8 cellular contexts compared by ENCODE assay signal in genomic region chr14:92040431-92041040, GRCh38. TPM values are rescaled to one million over a fixed set of nuclear protein-coding genes. Genes with fewer than 3 reads are reported as not detected.
A peak's percentile ranks its signal among the peaks of the same experiment; 100 is the strongest.
DNase-seq lines count a peak whose midpoint lies in the region; ATAC-seq and TF ChIP-seq lines count a peak whose summit lies in the region.

No MANE protein-coding gene starts in this region.

- no peak overlapping the region for H2BK120ac ChIP-seq in mesendoderm (ENCODE audit: low read depth, low read length)

- H3K9me3 ChIP-seq in CD4-positive, CD25-positive, alpha-beta regulatory T cell (ENCODE audit: control insufficient read depth in 2 of 2, low read length in 2 of 2), result no peaks in the 10 kb centered on the region
- no peaks in the 10 kb centered on the region for H3K9me3 ChIP-seq in tibial artery

- ATAC-seq in CD4-positive, CD25-positive, alpha-beta regulatory T cell (ENCODE audit: low read depth in 2 of 2), result no peak
- peak; percentile 3 for ATAC-seq in GM18870 (IDR thresholded peaks at IDR 0.05; ENCODE audit: unreplicated experiment)
- peak; percentile 45 for ATAC-seq in SK-N-SH treated with all-trans-retinoic acid at 6 μM for 48 hours
- ATAC-seq in effector memory CD8-positive, alpha-beta T cell (replicated peaks), result peak; percentile 8
- ATAC-seq in HG03159 (IDR thresholded peaks at IDR 0.05; ENCODE audit: unreplicated experiment), result no peak

- peak overlapping the region; percentile 89 for H3K27ac ChIP-seq in CD4-positive, CD25-positive, alpha-beta regulatory T cell (ENCODE audit: insufficient read depth, low read length, poor library complexity, severe bottlenecking)
- H3K27ac ChIP-seq in KMS-11, result peak overlapping the region; percentile 74
- peak overlapping the region; percentile 97 for H3K27ac ChIP-seq in mesendoderm (ENCODE audit: low read depth, low read length)
- H3K27ac ChIP-seq in tibial artery, result peak overlapping the region; percentile 94 to 100

- H3K9ac ChIP-seq in KMS-11 (peak overlapping the region; percentile 89), mesendoderm (ENCODE audit: low read length) (peak overlapping the region; percentile 94)

- peak in 1 of 3 donors; percentile 61 for DNase-seq in CD4-positive, CD25-positive, alpha-beta regulatory T cell
- DNase-seq in effector memory CD8-positive, alpha-beta T cell, result peak in 1 of 3 experiments; percentile 13
- DNase-seq in mesendoderm, result peak; percentile 62
- DNase-seq in tibial artery, result no peak

- H2BK5ac ChIP-seq in mesendoderm (ENCODE audit: low read length), result peak overlapping the region; percentile 81

- WGBS in mesendoderm (ENCODE audit: extremely low coverage, insufficient coverage, low lambda C conversion rate), result no CpG with 5 or more reads among the region's 13 CpGs

- no peaks in the 10 kb centered on the region for H3K27me3 Mint-ChIP-seq in CD4-positive, CD25-positive, alpha-beta regulatory T cell
- H3K27me3 Mint-ChIP-seq in effector memory CD8-positive, alpha-beta T cell, result no peaks in the 10 kb centered on the region

- peak overlapping the region in 2 of 3 donors; percentile 99 for H3K27ac Mint-ChIP-seq in CD4-positive, CD25-positive, alpha-beta regulatory T cell
- peak overlapping the region; percentile 97 to 98 for H3K27ac Mint-ChIP-seq in effector memory CD8-positive, alpha-beta T cell

- peaks cover 31 to 49% (median 40%) of the 10 kb centered on the region in 4 donors for H3K4me1 Mint-ChIP-seq in CD4-positive, CD25-positive, alpha-beta regulatory T cell
- peaks cover 16 to 34% of the 10 kb centered on the region in 2 donors for H3K4me1 Mint-ChIP-seq in effector memory CD8-positive, alpha-beta T cell (ENCODE audit: low read depth in 2 of 2)

- H4K8ac ChIP-seq in mesendoderm (ENCODE audit: low read depth, low read length), result no peak overlapping the region

- no peaks in the 10 kb centered on the region for H4K20me1 ChIP-seq in KMS-11 (ENCODE audit: insufficient read depth)

- peak overlapping the region; percentile 98 for H3K56ac ChIP-seq in mesendoderm (ENCODE audit: low read length)

- H2AK5ac ChIP-seq in mesendoderm (ENCODE audit: low read length), result peak overlapping the region; percentile 73

- H3K4me2 ChIP-seq in KMS-11 (peak overlapping the region; percentile 86), mesendoderm (ENCODE audit: low read length) (peak overlapping the region; percentile 94)

- peaks cover 7% of the 10 kb centered on the region for H3K36me3 Mint-ChIP-seq in CD4-positive, CD25-positive, alpha-beta regulatory T cell
- H3K36me3 Mint-ChIP-seq in effector memory CD8-positive, alpha-beta T cell (ENCODE audit: insufficient read depth), result peaks cover 15% of the 10 kb centered on the region

- H3K23ac ChIP-seq in mesendoderm (ENCODE audit: low read length), result no peak overlapping the region

- H3K4me3 ChIP-seq in CD4-positive, CD25-positive, alpha-beta regulatory T cell (ENCODE audit: low read depth, low read length), result peak overlapping the region; percentile 98
- no peak overlapping the region for H3K4me3 ChIP-seq in KMS-11 (IDR thresholded peaks at IDR 0.05; ENCODE audit: insufficient read depth, low read depth, low read length)
- peak overlapping the region; percentile 97 for H3K4me3 ChIP-seq in mesendoderm (ENCODE audit: low read length)
- H3K4me3 ChIP-seq in tibial artery, result peak overlapping the region; percentile 80 to 93

- H3K79me2 ChIP-seq in KMS-11 (ENCODE audit: insufficient read depth, low read depth) (peaks cover 42% of the 10 kb centered on the region), mesendoderm (ENCODE audit: control insufficient read depth, insufficient read depth, low read length) (peaks cover 31% of the 10 kb centered on the region)

- no peak overlapping the region for H3K4ac ChIP-seq in mesendoderm (ENCODE audit: low read depth, low read length)

- intact Hi-C loops in tibial artery (cut with DNase I; ENCODE audit: low total_unique reads), result loop anchor here (10.0 kb wide), 1 partner anchor 64 kb away; the partner anchor contains the start of gene ATXN3

- no peak overlapping the region for H4K5ac ChIP-seq in mesendoderm (ENCODE audit: low read length)

- no peaks in the 10 kb centered on the region for H3K9me3 Mint-ChIP-seq in CD4-positive, CD25-positive, alpha-beta regulatory T cell
- no peaks in the 10 kb centered on the region for H3K9me3 Mint-ChIP-seq in effector memory CD8-positive, alpha-beta T cell

- H3K4me3 Mint-ChIP-seq in CD4-positive, CD25-positive, alpha-beta regulatory T cell, result peak overlapping the region; percentile 96 to 100 (median 98)
- H3K4me3 Mint-ChIP-seq in effector memory CD8-positive, alpha-beta T cell, result peak overlapping the region; percentile 87 to 91

- TF ChIP-seq CTCF in KMS-11 (conservative IDR thresholded peaks at IDR 0.05; ENCODE audit: low read depth, low read length), result no peak
- TF ChIP-seq CTCF in tibial artery (IDR thresholded peaks at IDR 0.05), result no peak

- H2AFZ ChIP-seq in KMS-11 (ENCODE audit: low read depth), result peak overlapping the region; percentile 86

- H2BK15ac ChIP-seq in mesendoderm (replicated peaks; ENCODE audit: low read depth), result no peak overlapping the region

- no peaks in the 10 kb centered on the region for H3K36me3 ChIP-seq in CD4-positive, CD25-positive, alpha-beta regulatory T cell (ENCODE audit: control insufficient read depth, insufficient read depth, low read length)
- H3K36me3 ChIP-seq in KMS-11 (ENCODE audit: insufficient read depth), result no peaks in the 10 kb centered on the region
- no peaks in the 10 kb centered on the region for H3K36me3 ChIP-seq in mesendoderm (ENCODE audit: control insufficient read depth, insufficient read depth, low read length)
- H3K36me3 ChIP-seq in tibial artery, result peaks cover 9 to 24% (median 16%) of the 10 kb centered on the region in 3 donors

- H3K27me3 ChIP-seq in CD4-positive, CD25-positive, alpha-beta regulatory T cell (ENCODE audit: control insufficient read depth, insufficient read depth, low read length), result no peaks in the 10 kb centered on the region
- no peaks in the 10 kb centered on the region for H3K27me3 ChIP-seq in KMS-11 (ENCODE audit: insufficient read depth, low read depth)
- no peaks in the 10 kb centered on the region for H3K27me3 ChIP-seq in mesendoderm (ENCODE audit: insufficient read depth, low read length, poor library complexity)
- H3K27me3 ChIP-seq in tibial artery, result no peaks in the 10 kb centered on the region

- peaks cover 14% of the 10 kb centered on the region for H3K79me1 ChIP-seq in mesendoderm (ENCODE audit: low read length)

- peak overlapping the region; percentile 15 for H3K18ac ChIP-seq in mesendoderm (ENCODE audit: low read length)

- H3K4me1 ChIP-seq in CD4-positive, CD25-positive, alpha-beta regulatory T cell (ENCODE audit: control insufficient read depth, insufficient read depth, low read length, poor library complexity, severe bottlenecking), result peaks cover 38% of the 10 kb centered on the region
- H3K4me1 ChIP-seq in KMS-11 (ENCODE audit: low read depth, poor library complexity, severe bottlenecking), result peaks cover 8% of the 10 kb centered on the region
- peaks cover 7% of the 10 kb centered on the region for H3K4me1 ChIP-seq in mesendoderm (ENCODE audit: control insufficient read depth, low read depth, low read length)
- H3K4me1 ChIP-seq in tibial artery, result peaks cover 0 to 47% (median 27%) of the 10 kb centered on the region in 4 donors

TF ChIP-seq in SK-N-SH treated with all-trans-retinoic acid at 6 μM for 48 hours, 23 proteins besides CTCF, POLR2A, EP300 and RAD21:
- TF ChIP-seq TOX (CRISPR knock-in tag; IDR thresholded peaks at IDR 0.05; ENCODE audit: borderline replicate concordance) (no peak), ZNF70 (CRISPR knock-in tag; IDR thresholded peaks at IDR 0.05) (no peak), ZFP3 (CRISPR knock-in tag; IDR thresholded peaks at IDR 0.05) (no peak), ZNF8 (CRISPR knock-in tag; IDR thresholded peaks at IDR 0.05) (no peak), ZNF565 (CRISPR knock-in tag; conservative IDR thresholded peaks at IDR 0.05; ENCODE audit: low read depth) (no peak)
TF ChIP-seq in SK-N-SH treated with all-trans-retinoic acid at 6 μM for 48 hours: peak in this region for 0.

RNA-seq across cellular contexts. Expression of gene TRIP11, which starts 0.7 kb away (rescaled TPM):
- total RNA-seq in CD4-positive, CD25-positive, alpha-beta regulatory T cell, result 55.9 TPM
- 10 to 100 TPM; 39.8 to 44.5 (median 43.2) TPM for polyA plus RNA-seq in CD4-positive, CD25-positive, alpha-beta regulatory T cell
- 12.5 TPM for polyA plus RNA-seq in mesendoderm (2013, experiment 1 of 2)
- 14.3 TPM for polyA plus RNA-seq in mesendoderm (2013, experiment 2 of 2)

Comparison
In these comparisons a context has a peak if more than half of its experiments do, and no peak if none do; other contexts are left out.
1. ATAC-seq: peak in GM18870 (single experiment), SK-N-SH treated with all-trans-retinoic acid at 6 μM for 48 hours (single experiment) and effector memory CD8-positive, alpha-beta T cell (single experiment); none in CD4-positive, CD25-positive, alpha-beta regulatory T cell (0 of 2) and HG03159 (single experiment).
2. Peak in every context shown above with its lines, with median percentiles within 50 percentile points of each other: H3K27ac ChIP-seq.